Comparison of ENCODE assay signal across 1 cellular context in the genomic region with DNA sequence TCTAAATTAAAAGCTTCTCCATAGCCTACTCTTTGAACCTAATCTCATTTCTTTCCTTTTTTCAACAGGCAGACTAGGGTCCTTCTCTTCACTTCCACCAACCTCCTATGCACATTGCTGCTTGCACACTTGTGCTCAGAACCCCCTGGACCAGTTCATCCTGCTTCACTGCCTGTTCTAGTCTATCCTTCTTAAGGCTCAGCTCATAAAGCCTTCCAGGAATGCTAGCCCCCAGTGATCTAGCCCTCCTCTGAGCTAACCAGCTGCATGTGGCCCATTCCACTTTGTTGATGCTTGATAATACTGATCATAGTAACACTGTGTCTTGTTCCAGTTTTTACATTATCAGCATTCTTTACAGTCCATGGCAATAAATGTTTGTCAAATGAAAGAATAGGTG.
TF ChIP-seq lines count a peak whose summit lies in the region.

No MANE protein-coding gene starts in this region.

TF ChIP-seq in GM23338, 12 proteins besides CTCF, POLR2A, EP300 and RAD21 (continued from another document):
- TF ChIP-seq, protein P1, sequence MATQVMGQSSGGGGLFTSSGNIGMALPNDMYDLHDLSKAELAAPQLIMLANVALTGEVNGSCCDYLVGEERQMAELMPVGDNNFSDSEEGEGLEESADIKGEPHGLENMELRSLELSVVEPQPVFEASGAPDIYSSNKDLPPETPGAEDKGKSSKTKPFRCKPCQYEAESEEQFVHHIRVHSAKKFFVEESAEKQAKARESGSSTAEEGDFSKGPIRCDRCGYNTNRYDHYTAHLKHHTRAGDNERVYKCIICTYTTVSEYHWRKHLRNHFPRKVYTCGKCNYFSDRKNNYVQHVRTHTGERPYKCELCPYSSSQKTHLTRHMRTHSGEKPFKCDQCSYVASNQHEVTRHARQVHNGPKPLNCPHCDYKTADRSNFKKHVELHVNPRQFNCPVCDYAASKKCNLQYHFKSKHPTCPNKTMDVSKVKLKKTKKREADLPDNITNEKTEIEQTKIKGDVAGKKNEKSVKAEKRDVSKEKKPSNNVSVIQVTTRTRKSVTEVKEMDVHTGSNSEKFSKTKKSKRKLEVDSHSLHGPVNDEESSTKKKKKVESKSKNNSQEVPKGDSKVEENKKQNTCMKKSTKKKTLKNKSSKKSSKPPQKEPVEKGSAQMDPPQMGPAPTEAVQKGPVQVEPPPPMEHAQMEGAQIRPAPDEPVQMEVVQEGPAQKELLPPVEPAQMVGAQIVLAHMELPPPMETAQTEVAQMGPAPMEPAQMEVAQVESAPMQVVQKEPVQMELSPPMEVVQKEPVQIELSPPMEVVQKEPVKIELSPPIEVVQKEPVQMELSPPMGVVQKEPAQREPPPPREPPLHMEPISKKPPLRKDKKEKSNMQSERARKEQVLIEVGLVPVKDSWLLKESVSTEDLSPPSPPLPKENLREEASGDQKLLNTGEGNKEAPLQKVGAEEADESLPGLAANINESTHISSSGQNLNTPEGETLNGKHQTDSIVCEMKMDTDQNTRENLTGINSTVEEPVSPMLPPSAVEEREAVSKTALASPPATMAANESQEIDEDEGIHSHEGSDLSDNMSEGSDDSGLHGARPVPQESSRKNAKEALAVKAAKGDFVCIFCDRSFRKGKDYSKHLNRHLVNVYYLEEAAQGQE (IDR thresholded peaks at IDR 0.05; ENCODE audit: unreplicated experiment): no peak
- TF ChIP-seq EZH2phosphoT487 (IDR thresholded peaks at IDR 0.05; ENCODE audit: unreplicated experiment) (no peak), STAT1 (IDR thresholded peaks at IDR 0.05; ENCODE audit: unreplicated experiment) (no peak), ZNF114 (CRISPR knock-in tag; IDR thresholded peaks at IDR 0.05) (no peak), NANOG (IDR thresholded peaks at IDR 0.05; ENCODE audit: borderline replicate concordance) (no peak), ZNF331 (CRISPR knock-in tag; IDR thresholded peaks at IDR 0.05; ENCODE audit: low read depth) (no peak), EZH2 (IDR thresholded peaks at IDR 0.05; ENCODE audit: low read depth, unreplicated experiment) (no peak), CREB1 (CRISPR knock-in tag; IDR thresholded peaks at IDR 0.05; ENCODE audit: low read depth) (no peak)
- TF ChIP-seq, protein P2, sequence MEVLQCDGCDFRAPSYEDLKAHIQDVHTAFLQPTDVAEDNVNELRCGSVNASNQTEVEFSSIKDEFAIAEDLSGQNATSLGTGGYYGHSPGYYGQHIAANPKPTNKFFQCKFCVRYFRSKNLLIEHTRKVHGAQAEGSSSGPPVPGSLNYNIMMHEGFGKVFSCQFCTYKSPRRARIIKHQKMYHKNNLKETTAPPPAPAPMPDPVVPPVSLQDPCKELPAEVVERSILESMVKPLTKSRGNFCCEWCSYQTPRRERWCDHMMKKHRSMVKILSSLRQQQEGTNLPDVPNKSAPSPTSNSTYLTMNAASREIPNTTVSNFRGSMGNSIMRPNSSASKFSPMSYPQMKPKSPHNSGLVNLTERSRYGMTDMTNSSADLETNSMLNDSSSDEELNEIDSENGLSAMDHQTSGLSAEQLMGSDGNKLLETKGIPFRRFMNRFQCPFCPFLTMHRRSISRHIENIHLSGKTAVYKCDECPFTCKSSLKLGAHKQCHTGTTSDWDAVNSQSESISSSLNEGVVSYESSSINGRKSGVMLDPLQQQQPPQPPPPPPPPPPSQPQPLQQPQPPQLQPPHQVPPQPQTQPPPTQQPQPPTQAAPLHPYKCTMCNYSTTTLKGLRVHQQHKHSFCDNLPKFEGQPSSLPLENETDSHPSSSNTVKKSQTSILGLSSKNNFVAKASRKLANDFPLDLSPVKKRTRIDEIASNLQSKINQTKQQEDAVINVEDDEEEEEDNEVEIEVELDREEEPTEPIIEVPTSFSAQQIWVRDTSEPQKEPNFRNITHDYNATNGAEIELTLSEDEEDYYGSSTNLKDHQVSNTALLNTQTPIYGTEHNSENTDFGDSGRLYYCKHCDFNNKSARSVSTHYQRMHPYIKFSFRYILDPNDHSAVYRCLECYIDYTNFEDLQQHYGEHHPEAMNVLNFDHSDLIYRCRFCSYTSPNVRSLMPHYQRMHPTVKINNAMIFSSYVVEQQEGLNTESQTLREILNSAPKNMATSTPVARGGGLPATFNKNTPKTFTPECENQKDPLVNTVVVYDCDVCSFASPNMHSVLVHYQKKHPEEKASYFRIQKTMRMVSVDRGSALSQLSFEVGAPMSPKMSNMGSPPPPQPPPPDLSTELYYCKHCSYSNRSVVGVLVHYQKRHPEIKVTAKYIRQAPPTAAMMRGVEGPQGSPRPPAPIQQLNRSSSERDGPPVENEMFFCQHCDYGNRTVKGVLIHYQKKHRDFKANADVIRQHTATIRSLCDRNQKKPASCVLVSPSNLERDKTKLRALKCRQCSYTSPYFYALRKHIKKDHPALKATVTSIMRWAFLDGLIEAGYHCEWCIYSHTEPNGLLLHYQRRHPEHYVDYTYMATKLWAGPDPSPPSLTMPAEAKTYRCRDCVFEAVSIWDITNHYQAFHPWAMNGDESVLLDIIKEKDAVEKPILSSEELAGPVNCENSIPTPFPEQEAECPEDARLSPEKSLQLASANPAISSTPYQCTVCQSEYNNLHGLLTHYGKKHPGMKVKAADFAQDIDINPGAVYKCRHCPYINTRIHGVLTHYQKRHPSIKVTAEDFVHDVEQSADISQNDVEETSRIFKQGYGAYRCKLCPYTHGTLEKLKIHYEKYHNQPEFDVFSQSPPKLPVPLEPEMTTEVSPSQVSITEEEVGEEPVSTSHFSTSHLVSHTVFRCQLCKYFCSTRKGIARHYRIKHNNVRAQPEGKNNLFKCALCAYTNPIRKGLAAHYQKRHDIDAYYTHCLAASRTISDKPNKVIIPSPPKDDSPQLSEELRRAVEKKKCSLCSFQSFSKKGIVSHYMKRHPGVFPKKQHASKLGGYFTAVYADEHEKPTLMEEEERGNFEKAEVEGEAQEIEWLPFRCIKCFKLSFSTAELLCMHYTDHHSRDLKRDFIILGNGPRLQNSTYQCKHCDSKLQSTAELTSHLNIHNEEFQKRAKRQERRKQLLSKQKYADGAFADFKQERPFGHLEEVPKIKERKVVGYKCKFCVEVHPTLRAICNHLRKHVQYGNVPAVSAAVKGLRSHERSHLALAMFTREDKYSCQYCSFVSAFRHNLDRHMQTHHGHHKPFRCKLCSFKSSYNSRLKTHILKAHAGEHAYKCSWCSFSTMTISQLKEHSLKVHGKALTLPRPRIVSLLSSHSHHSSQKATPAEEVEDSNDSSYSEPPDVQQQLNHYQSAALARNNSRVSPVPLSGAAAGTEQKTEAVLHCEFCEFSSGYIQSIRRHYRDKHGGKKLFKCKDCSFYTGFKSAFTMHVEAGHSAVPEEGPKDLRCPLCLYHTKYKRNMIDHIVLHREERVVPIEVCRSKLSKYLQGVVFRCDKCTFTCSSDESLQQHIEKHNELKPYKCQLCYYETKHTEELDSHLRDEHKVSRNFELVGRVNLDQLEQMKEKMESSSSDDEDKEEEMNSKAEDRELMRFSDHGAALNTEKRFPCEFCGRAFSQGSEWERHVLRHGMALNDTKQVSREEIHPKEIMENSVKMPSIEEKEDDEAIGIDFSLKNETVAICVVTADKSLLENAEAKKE (CRISPR knock-in tag; IDR thresholded peaks at IDR 0.05): no peak
